Comparison of ENCODE assay signal across 2 cellular contexts in the genomic region with DNA sequence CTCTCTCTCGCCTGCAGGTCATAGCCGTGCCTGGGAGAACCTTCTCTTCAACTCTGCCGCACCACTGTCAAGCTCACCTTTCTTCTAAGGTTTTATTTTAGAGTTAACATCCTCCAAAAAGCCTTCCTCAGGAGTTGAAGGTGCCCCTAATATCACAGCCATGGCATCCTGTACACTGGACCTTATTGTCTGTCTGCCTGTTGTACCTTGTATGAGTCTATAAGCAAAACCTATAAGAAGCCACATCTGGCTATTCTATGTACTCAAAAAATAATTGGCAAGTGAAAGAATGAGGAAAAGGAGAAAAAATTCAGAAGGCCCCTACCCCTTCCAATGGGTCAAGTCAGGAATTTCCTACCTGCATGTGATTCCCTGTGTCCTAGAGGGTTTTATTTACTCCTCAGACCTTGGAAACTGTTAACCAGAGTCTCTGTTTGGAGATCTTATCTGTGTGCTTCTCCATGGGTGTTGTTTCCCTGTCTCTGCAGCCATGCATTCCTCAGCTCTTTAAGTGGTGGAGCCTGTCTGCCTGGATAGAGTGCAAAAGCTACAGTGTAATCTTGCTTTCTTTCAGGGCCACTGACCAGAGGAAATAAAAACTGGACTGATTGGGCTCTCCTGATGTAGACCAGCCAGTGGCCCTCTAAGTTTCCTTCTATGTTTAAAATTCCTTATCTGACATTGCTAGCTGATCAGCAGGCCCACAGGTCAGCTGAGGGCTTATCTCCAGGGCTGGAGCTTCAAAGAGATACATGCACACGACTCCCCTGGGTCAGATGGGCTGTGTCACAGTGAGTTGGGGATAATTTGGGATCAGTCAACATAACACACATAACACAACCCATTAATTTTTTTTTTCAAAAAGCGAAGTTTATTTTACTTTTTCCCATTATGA.
A peak's percentile ranks its signal among the peaks of the same experiment; 100 is the strongest.
TF ChIP-seq lines count a peak whose summit lies in the region.

No MANE protein-coding gene starts in this region.

TF ChIP-seq in K562, 482 proteins besides CTCF, POLR2A, EP300 and RAD21 (continued from another document and continues in another):
- peak in 1 of 2 experiments; percentile 32; a peak in 1 of 4 replicates for TF ChIP-seq FOXA3 (CRISPR knock-in tag; conservative IDR thresholded peaks at IDR 0.05 in 1 of 2, IDR thresholded peaks at IDR 0.05 in 1 of 2)
- peak; percentile 8; the same call in 1 of the 2 replicates for TF ChIP-seq ZFX (CRISPR knock-in tag; IDR thresholded peaks at IDR 0.05)
- peak; percentile 74 for TF ChIP-seq EP400 (IDR thresholded peaks at IDR 0.05)
- TF ChIP-seq DACH1 (IDR thresholded peaks at IDR 0.05; ENCODE audit: partially characterized antibody), result peak; percentile 95
- TF ChIP-seq, protein P1, sequence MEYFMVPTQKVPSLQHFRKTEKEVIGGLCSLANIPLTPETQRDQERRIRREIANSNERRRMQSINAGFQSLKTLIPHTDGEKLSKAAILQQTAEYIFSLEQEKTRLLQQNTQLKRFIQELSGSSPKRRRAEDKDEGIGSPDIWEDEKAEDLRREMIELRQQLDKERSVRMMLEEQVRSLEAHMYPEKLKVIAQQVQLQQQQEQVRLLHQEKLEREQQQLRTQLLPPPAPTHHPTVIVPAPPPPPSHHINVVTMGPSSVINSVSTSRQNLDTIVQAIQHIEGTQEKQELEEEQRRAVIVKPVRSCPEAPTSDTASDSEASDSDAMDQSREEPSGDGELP (CRISPR knock-in tag; IDR thresholded peaks at IDR 0.05; ENCODE audit: borderline replicate concordance), result peak; percentile 99
- peak; percentile 84; the same call in 1 of the 2 replicates for TF ChIP-seq GATAD2A (IDR thresholded peaks at IDR 0.05)
- TF ChIP-seq, protein P2, sequence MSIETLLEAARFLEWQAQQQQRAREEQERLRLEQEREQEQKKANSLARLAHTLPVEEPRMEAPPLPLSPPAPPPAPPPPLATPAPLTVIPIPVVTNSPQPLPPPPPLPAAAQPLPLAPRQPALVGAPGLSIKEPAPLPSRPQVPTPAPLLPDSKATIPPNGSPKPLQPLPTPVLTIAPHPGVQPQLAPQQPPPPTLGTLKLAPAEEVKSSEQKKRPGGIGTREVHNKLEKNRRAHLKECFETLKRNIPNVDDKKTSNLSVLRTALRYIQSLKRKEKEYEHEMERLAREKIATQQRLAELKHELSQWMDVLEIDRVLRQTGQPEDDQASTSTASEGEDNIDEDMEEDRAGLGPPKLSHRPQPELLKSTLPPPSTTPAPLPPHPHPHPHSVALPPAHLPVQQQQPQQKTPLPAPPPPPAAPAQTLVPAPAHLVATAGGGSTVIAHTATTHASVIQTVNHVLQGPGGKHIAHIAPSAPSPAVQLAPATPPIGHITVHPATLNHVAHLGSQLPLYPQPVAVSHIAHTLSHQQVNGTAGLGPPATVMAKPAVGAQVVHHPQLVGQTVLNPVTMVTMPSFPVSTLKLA (conservative IDR thresholded peaks at IDR 0.05), result peak; percentile 76 to 85; a peak in 3 of 4 replicates
- no peak for TF ChIP-seq PBX2 (CRISPR knock-in tag; IDR thresholded peaks at IDR 0.05; ENCODE audit: low read depth)
- peak; percentile 60 for TF ChIP-seq PBX2 (tag; conservative IDR thresholded peaks at IDR 0.05; ENCODE audit: low read depth)
- peak; percentile 82 for TF ChIP-seq JUND (IDR thresholded peaks at IDR 0.05; ENCODE audit: borderline replicate concordance, low read depth, low read length)
- peak; percentile 81; the same call in 1 of the 3 replicates for TF ChIP-seq JUND (tag; IDR thresholded peaks at IDR 0.05; ENCODE audit: borderline replicate concordance, low read depth, low read length)
- TF ChIP-seq EHMT2 (IDR thresholded peaks at IDR 0.05), result 0 out of 2 replicates have a peak, but pooled peaks have one; percentile 46
- TF ChIP-seq ZNF707 (CRISPR knock-in tag; conservative IDR thresholded peaks at IDR 0.05), result no peak
- no peak for TF ChIP-seq BCL6 (CRISPR knock-in tag; IDR thresholded peaks at IDR 0.05)
- peak; percentile 52 for TF ChIP-seq ZNF384 (IDR thresholded peaks at IDR 0.05; ENCODE audit: low read depth, low read length)
- peak in 1 of 2 experiments; percentile 84; a peak in 2 of 4 replicates for TF ChIP-seq ZMIZ1 (IDR thresholded peaks at IDR 0.05; ENCODE audit: low read depth in 2 of 2, low read length in 2 of 2)
- peak; percentile 89 for TF ChIP-seq MTA1 (IDR thresholded peaks at IDR 0.05; ENCODE audit: borderline replicate concordance)
- peak; percentile 97 for TF ChIP-seq SMARCA4 (IDR thresholded peaks at IDR 0.05)
- TF ChIP-seq RNF2 (IDR thresholded peaks at IDR 0.05), result peak; percentile 85; the same call in 1 of the 2 replicates
- TF ChIP-seq PHF21A (IDR thresholded peaks at IDR 0.05; ENCODE audit: borderline replicate concordance, low read depth), result no peak

TF ChIP-seq in HepG2, 621 proteins besides CTCF, POLR2A, EP300 and RAD21 (continued from another document and continues in another):
- peak; percentile 79 for TF ChIP-seq HOMEZ (CRISPR knock-in tag; IDR thresholded peaks at IDR 0.05; ENCODE audit: low read depth)
- TF ChIP-seq HMG20B (CRISPR knock-in tag; conservative IDR thresholded peaks at IDR 0.05), result peak; percentile 84; the same call in 1 of the 2 replicates
- TF ChIP-seq ZBTB7B (CRISPR knock-in tag; IDR thresholded peaks at IDR 0.05), result peak; percentile 45; the same call in 1 of the 2 replicates
- TF ChIP-seq, protein P3, sequence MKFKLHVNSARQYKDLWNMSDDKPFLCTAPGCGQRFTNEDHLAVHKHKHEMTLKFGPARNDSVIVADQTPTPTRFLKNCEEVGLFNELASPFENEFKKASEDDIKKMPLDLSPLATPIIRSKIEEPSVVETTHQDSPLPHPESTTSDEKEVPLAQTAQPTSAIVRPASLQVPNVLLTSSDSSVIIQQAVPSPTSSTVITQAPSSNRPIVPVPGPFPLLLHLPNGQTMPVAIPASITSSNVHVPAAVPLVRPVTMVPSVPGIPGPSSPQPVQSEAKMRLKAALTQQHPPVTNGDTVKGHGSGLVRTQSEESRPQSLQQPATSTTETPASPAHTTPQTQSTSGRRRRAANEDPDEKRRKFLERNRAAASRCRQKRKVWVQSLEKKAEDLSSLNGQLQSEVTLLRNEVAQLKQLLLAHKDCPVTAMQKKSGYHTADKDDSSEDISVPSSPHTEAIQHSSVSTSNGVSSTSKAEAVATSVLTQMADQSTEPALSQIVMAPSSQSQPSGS (CRISPR knock-in tag; IDR thresholded peaks at IDR 0.05), result peak; percentile 75
- TF ChIP-seq NCOR1 (IDR thresholded peaks at IDR 0.05; ENCODE audit: borderline replicate concordance, low read length), result peak; percentile 69; the same call in 1 of the 2 replicates
- peak; percentile 82 for TF ChIP-seq FOXA3 (CRISPR knock-in tag; IDR thresholded peaks at IDR 0.05)
- TF ChIP-seq, protein P4, sequence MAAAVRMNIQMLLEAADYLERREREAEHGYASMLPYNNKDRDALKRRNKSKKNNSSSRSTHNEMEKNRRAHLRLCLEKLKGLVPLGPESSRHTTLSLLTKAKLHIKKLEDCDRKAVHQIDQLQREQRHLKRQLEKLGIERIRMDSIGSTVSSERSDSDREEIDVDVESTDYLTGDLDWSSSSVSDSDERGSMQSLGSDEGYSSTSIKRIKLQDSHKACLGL (CRISPR knock-in tag; IDR thresholded peaks at IDR 0.05), result no peak
- no peak for TF ChIP-seq TOPORS (CRISPR knock-in tag; IDR thresholded peaks at IDR 0.05)
- TF ChIP-seq, protein P5, sequence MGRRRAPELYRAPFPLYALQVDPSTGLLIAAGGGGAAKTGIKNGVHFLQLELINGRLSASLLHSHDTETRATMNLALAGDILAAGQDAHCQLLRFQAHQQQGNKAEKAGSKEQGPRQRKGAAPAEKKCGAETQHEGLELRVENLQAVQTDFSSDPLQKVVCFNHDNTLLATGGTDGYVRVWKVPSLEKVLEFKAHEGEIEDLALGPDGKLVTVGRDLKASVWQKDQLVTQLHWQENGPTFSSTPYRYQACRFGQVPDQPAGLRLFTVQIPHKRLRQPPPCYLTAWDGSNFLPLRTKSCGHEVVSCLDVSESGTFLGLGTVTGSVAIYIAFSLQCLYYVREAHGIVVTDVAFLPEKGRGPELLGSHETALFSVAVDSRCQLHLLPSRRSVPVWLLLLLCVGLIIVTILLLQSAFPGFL (CRISPR knock-in tag; IDR thresholded peaks at IDR 0.05), result no peak
- TF ChIP-seq ZHX1 (CRISPR knock-in tag; IDR thresholded peaks at IDR 0.05; ENCODE audit: low read depth), result peak; percentile 71; the same call in 1 of the 2 replicates
- TF ChIP-seq, protein P6, sequence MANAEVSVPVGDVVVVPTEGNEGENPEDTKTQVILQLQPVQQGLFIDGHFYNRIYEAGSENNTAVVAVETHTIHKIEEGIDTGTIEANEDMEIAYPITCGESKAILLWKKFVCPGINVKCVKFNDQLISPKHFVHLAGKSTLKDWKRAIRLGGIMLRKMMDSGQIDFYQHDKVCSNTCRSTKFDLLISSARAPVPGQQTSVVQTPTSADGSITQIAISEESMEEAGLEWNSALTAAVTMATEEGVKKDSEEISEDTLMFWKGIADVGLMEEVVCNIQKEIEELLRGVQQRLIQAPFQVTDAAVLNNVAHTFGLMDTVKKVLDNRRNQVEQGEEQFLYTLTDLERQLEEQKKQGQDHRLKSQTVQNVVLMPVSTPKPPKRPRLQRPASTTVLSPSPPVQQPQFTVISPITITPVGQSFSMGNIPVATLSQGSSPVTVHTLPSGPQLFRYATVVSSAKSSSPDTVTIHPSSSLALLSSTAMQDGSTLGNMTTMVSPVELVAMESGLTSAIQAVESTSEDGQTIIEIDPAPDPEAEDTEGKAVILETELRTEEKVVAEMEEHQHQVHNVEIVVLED (CRISPR knock-in tag; IDR thresholded peaks at IDR 0.05; ENCODE audit: borderline replicate concordance), result 0 out of 2 replicates have a peak, but pooled peaks have one; percentile 42
- TF ChIP-seq, protein P7, sequence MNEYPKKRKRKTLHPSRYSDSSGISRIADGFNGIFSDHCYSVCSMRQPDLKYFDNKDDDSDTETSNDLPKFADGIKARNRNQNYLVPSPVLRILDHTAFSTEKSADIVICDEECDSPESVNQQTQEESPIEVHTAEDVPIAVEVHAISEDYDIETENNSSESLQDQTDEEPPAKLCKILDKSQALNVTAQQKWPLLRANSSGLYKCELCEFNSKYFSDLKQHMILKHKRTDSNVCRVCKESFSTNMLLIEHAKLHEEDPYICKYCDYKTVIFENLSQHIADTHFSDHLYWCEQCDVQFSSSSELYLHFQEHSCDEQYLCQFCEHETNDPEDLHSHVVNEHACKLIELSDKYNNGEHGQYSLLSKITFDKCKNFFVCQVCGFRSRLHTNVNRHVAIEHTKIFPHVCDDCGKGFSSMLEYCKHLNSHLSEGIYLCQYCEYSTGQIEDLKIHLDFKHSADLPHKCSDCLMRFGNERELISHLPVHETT (CRISPR knock-in tag; conservative IDR thresholded peaks at IDR 0.05), result peak; percentile 50; the same call in 1 of the 2 replicates
- peak; percentile 52 for TF ChIP-seq MAX (IDR thresholded peaks at IDR 0.05)
- TF ChIP-seq TARDBP (CRISPR knock-in tag; IDR thresholded peaks at IDR 0.05), result peak; percentile 61; the same call in 1 of the 2 replicates
- TF ChIP-seq ZNF441 (CRISPR knock-in tag; IDR thresholded peaks at IDR 0.05; ENCODE audit: borderline replicate concordance), result no peak
- peak; percentile 18; the same call in 1 of the 2 replicates for TF ChIP-seq MIER3 (CRISPR knock-in tag; IDR thresholded peaks at IDR 0.05; ENCODE audit: borderline replicate concordance)
- TF ChIP-seq ZBTB43 (CRISPR knock-in tag; conservative IDR thresholded peaks at IDR 0.05), result peak; percentile 76
- peak; percentile 70; the same call in 1 of the 2 replicates for TF ChIP-seq ZNF431 (CRISPR knock-in tag; IDR thresholded peaks at IDR 0.05; ENCODE audit: borderline replicate concordance, low read depth)
- TF ChIP-seq, protein P8, sequence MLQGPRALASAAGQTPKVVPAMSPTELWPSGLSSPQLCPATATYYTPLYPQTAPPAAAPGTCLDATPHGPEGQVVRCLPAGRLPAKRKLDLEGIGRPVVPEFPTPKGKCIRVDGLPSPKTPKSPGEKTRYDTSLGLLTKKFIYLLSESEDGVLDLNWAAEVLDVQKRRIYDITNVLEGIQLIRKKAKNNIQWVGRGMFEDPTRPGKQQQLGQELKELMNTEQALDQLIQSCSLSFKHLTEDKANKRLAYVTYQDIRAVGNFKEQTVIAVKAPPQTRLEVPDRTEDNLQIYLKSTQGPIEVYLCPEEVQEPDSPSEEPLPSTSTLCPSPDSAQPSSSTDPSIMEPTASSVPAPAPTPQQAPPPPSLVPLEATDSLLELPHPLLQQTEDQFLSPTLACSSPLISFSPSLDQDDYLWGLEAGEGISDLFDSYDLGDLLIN (CRISPR knock-in tag; IDR thresholded peaks at IDR 0.05; ENCODE audit: borderline replicate concordance), result no peak
- TF ChIP-seq PITX1 (CRISPR knock-in tag; IDR thresholded peaks at IDR 0.05), result peak; percentile 85
